Comparison of ENCODE assay signal across 8 cellular contexts in genomic region chr7:65269150-65269856, GRCh38.
DNase-seq lines count a peak whose midpoint lies in the region; FAIRE-seq and TF ChIP-seq lines count a peak whose summit lies in the region.

No MANE protein-coding gene starts in this region.

- peak overlapping the region; percentile 6 for H2AFZ ChIP-seq in keratinocyte (ENCODE audit: control insufficient read depth, low read length)

- H3K9me1 ChIP-seq in keratinocyte (ENCODE audit: control insufficient read depth, extremely low read depth, insufficient read depth, low read length) = no peaks in the 10 kb centered on the region

- H3K9me3 Mint-ChIP-seq in Caco-2 (ENCODE audit: unreplicated experiment) = no peaks in the 10 kb centered on the region

- TF ChIP-seq CTCF in GM20000 (IDR thresholded peaks at IDR 0.05; ENCODE audit: extremely low read depth, missing control alignments) = no peak
- no peak for TF ChIP-seq CTCF in astrocyte of the spinal cord (IDR thresholded peaks at IDR 0.05; ENCODE audit: low read depth, low read length)
- TF ChIP-seq CTCF in keratinocyte (optimal IDR thresholded peaks at IDR 0.05 in 1 of 3, IDR thresholded peaks at IDR 0.05 in 1 of 3, conservative IDR thresholded peaks at IDR 0.05 in 1 of 3; ENCODE audit: extremely low read depth in 1 of 3, insufficient read depth in 2 of 3, low read length in 3 of 3) = no peak
- TF ChIP-seq CTCF in Caco-2 (IDR thresholded peaks at IDR 0.05; ENCODE audit: insufficient read depth in 1 of 2, low read depth in 1 of 2, low read length in 1 of 2, severe bottlenecking in 1 of 2, unreplicated experiment in 1 of 2) = no peak

- H3K4me1 ChIP-seq in keratinocyte (ENCODE audit: control insufficient read depth, extremely low read depth, insufficient read depth, low read length) = no peaks in the 10 kb centered on the region
- H3K4me1 ChIP-seq in Caco-2 = no peaks in the 10 kb centered on the region

- H3K79me2 ChIP-seq in keratinocyte (ENCODE audit: control insufficient read depth, insufficient read depth, low read length) = no peaks in the 10 kb centered on the region

- no peak for FAIRE-seq in HTR-8/SVneo (lab: Jason Lieb, UNC)
- FAIRE-seq in keratinocyte (lab: Jason Lieb, UNC) = no peak

- DNase-seq in DMS53 (lab: John Stamatoyannopoulos, UW) (peak; percentile 99), GM20000 (ENCODE audit: low spot score) (peak; percentile 85), HTR-8/SVneo (ENCODE audit: insufficient read length, low spot score) (peak; percentile 90), OCI-M1 (lab: John Stamatoyannopoulos, UW) (peak; percentile 99), astrocyte of the spinal cord (ENCODE audit: low read depth, low spot score) (peak; percentile 80), keratinocyte (ENCODE audit: low read depth, low spot score) (no peak), Caco-2 (no peak)
- DNase-seq in stimulated activated CD4-positive, alpha-beta T cell treated with anti-CD3 and anti-CD28 coated beads, Interleukin-4, amount 100 ng/mL, for 24 hours = peak; percentile 46

- H3K4me3 Mint-ChIP-seq in Caco-2 (ENCODE audit: unreplicated experiment) = no peak overlapping the region

- H3K4me3 ChIP-seq in astrocyte of the spinal cord (ENCODE audit: low read depth, low read length) (peak overlapping the region; percentile 63), keratinocyte (ENCODE audit: control insufficient read depth in 2 of 3, extremely low read depth in 1 of 3, insufficient read depth in 2 of 3, low read depth in 1 of 3, low read length in 3 of 3) (peak overlapping the region in 1 of 3 experiments; percentile 25), Caco-2 (ENCODE audit: low read depth, low read length) (no peak overlapping the region)

- no peak overlapping the region for H3K9ac ChIP-seq in keratinocyte (ENCODE audit: control insufficient read depth, extremely low read depth, insufficient read depth, low read length)

- in situ Hi-C loops in astrocyte of the spinal cord (cut with HindIII; ENCODE audit: low sequenced_read_pairs) = no loop called here

- POLR2A ChIA-PET in Caco-2 (lab: Charles Lee) = no interaction called here

- peak overlapping the region; percentile 59 for H3K4me2 ChIP-seq in keratinocyte (ENCODE audit: control insufficient read depth, extremely low read depth, insufficient read depth, low read depth, low read length)

- no peaks in the 10 kb centered on the region for H3K4me1 Mint-ChIP-seq in Caco-2 (ENCODE audit: low read depth, unreplicated experiment)

- no TSS peak for BruUV-seq in Caco-2 (replicated peaks; lab: Mats Ljungman, UMichigan)

- H3K9me3 ChIP-seq in keratinocyte (ENCODE audit: control insufficient read depth, low read depth, low read length) = no peaks in the 10 kb centered on the region
- H3K9me3 ChIP-seq in Caco-2 = no peaks in the 10 kb centered on the region

- H3K36me3 ChIP-seq in keratinocyte (ENCODE audit: control insufficient read depth in 2 of 2, extremely low read depth in 1 of 2, insufficient read depth in 2 of 2, low read length in 2 of 2) (no peaks in the 10 kb centered on the region), Caco-2 (ENCODE audit: control insufficient read depth, insufficient read depth, low read length) (no peaks in the 10 kb centered on the region)

- intact Hi-C loops in Caco-2 (cut with micrococcal nuclease; ENCODE audit: unreplicated experiment) = no loop called here

- no peak overlapping the region for H3K27ac Mint-ChIP-seq in Caco-2 (ENCODE audit: unreplicated experiment)

- CTCF ChIA-PET in Caco-2 (lab: Charles Lee) = no interaction called here

- H3K27me3 Mint-ChIP-seq in Caco-2 (ENCODE audit: insufficient read depth, unreplicated experiment) = no peaks in the 10 kb centered on the region

- no peak overlapping the region for H3K27ac ChIP-seq in keratinocyte (ENCODE audit: control insufficient read depth, insufficient read depth, low read length)

- H3K36me3 Mint-ChIP-seq in Caco-2 (ENCODE audit: insufficient read depth, unreplicated experiment) = no peaks in the 10 kb centered on the region

- H4K20me1 ChIP-seq in keratinocyte (ENCODE audit: control insufficient read depth, extremely low read depth, insufficient read depth, low read length) = no peaks in the 10 kb centered on the region

- peaks cover 20% of the 10 kb centered on the region for H3K27me3 ChIP-seq in keratinocyte (ENCODE audit: control insufficient read depth, extremely low read depth, insufficient read depth, low read length)
- H3K27me3 ChIP-seq in Caco-2 (replicated peaks; ENCODE audit: control insufficient read depth, insufficient read depth, low read length) = no peaks in the 10 kb centered on the region

- dilution Hi-C loops in keratinocyte (cut with MboI; ENCODE audit: extremely low pct_ligation_motif_present, low sequenced_read_pairs) = no loop called here

Comparison
In these comparisons a context has a peak if more than half of its experiments do, and no peak if none do; other contexts are left out.
1. DNase-seq: peak in DMS53 (single experiment), GM20000 (single experiment), HTR-8/SVneo (single experiment), OCI-M1 (single experiment), astrocyte of the spinal cord (single experiment) and stimulated activated CD4-positive, alpha-beta T cell treated with anti-CD3 and anti-CD28 coated beads, Interleukin-4, amount 100 ng/mL, for 24 hours (single experiment); none in keratinocyte (single experiment) and Caco-2 (0 of 2).